In genomic region chr20:53900380-53900999, GRCh38 we compare ENCODE assay signal across 2 cellular contexts.
TF ChIP-seq lines count a peak whose summit lies in the region.

No MANE protein-coding gene starts in this region.

TF ChIP-seq in K562, 482 proteins besides CTCF, POLR2A, EP300 and RAD21:
- TF ChIP-seq ARID4B (CRISPR knock-in tag; IDR thresholded peaks at IDR 0.05): no peak
- no peak for TF ChIP-seq THRA (IDR thresholded peaks at IDR 0.05)
- TF ChIP-seq TAF7 (tag; IDR thresholded peaks at IDR 0.05): no peak
- no peak for TF ChIP-seq KHSRP (IDR thresholded peaks at IDR 0.05)
- no peak for TF ChIP-seq NFYB (IDR thresholded peaks at IDR 0.05; ENCODE audit: extremely low read depth, insufficient read length)
- TF ChIP-seq EWSR1 (IDR thresholded peaks at IDR 0.05; ENCODE audit: borderline replicate concordance, low read depth, partially characterized antibody): peak; percentile 60
- no peak for TF ChIP-seq ZNF830 (CRISPR knock-in tag; IDR thresholded peaks at IDR 0.05)
- no peak for TF ChIP-seq ZNF408 (CRISPR knock-in tag; IDR thresholded peaks at IDR 0.05; ENCODE audit: low read depth)
- TF ChIP-seq CBX5 (IDR thresholded peaks at IDR 0.05; ENCODE audit: borderline replicate concordance, low read depth): no peak
- peak in 1 of 3 experiments; percentile 68; a peak in 2 of 6 replicates for TF ChIP-seq ZBTB11 (CRISPR knock-in tag; IDR thresholded peaks at IDR 0.05)
- no peak for TF ChIP-seq HEY1 (CRISPR knock-in tag; IDR thresholded peaks at IDR 0.05; ENCODE audit: borderline replicate concordance)
- TF ChIP-seq PKNOX1 (IDR thresholded peaks at IDR 0.05): no peak

TF ChIP-seq in liver, 16 proteins besides CTCF, POLR2A, EP300 and RAD21 (continued from another document):
- TF ChIP-seq GABPA (IDR thresholded peaks at IDR 0.05 in 1 of 2, conservative IDR thresholded peaks at IDR 0.05 in 1 of 2) (no peak), FOXA1 (IDR thresholded peaks at IDR 0.05) (no peak), JUND (IDR thresholded peaks at IDR 0.05) (no peak), ZBTB33 (IDR thresholded peaks at IDR 0.05) (no peak)
TF ChIP-seq in liver: peak in this region for 0.
